19 cellular contexts compared by ENCODE assay signal in genomic region chr7:79529214-79529895, GRCh38.
DNase-seq lines count a peak whose midpoint lies in the region; ATAC-seq and TF ChIP-seq lines count a peak whose summit lies in the region.
"Had no signal": no experiment of that assay in that cellular context is flagged by ENCODE, and none has a peak within 500 bp of the region (broad histone marks: within the 10 kb centered on the region; RNA-seq: fewer than 3 reads in every experiment).

No MANE protein-coding gene starts in this region.

- H3K27me3 Mint-ChIP-seq in brain: peaks cover 6% of the 10 kb centered on the region
- no peaks in the 10 kb centered on the region for H3K27me3 Mint-ChIP-seq in neural progenitor cell (ENCODE audit: insufficient read depth, low read depth)
- H3K27me3 Mint-ChIP-seq: activated naive CD4-positive, alpha-beta T cell treated with anti-CD3 and anti-CD28 coated beads, Interleukin-2, amount 50 U/mL, for 24 hours had no signal

- H4K20me1 ChIP-seq in neural progenitor cell (ENCODE audit: low read depth): no peaks in the 10 kb centered on the region
- H4K20me1 ChIP-seq in SK-N-SH (ENCODE audit: insufficient read depth): no peaks in the 10 kb centered on the region

- H3F3A ChIP-seq in neural progenitor cell (ENCODE audit: low read depth): no peaks in the 10 kb centered on the region
- H3F3A ChIP-seq in SK-N-SH (replicated peaks; ENCODE audit: insufficient read depth): no peaks in the 10 kb centered on the region

- no peak for TF ChIP-seq RAD21 in SK-N-SH (IDR thresholded peaks at IDR 0.05; ENCODE audit: low read length)

- peak overlapping the region in 1 of 5 experiments; percentile 0 for H3K4me3 Mint-ChIP-seq in brain
- H3K4me3 Mint-ChIP-seq in neural progenitor cell: no peak overlapping the region
- H3K4me3 Mint-ChIP-seq in stimulated activated effector memory CD8-positive, alpha-beta T cell treated with anti-CD3 and anti-CD28 coated beads, Interleukin-12 subunit alpha, Interleukin-12 subunit beta, amount 100 ng/mL, for 72 hours: no peak overlapping the region
- H3K4me3 Mint-ChIP-seq: activated CD8-positive, alpha-beta T cell treated with anti-CD3 and anti-CD28 coated beads, Interleukin-2, amount 10 ng/mL, durations not matched to agents 7 days and 5 days; activated naive CD4-positive, alpha-beta T cell treated with anti-CD3 and anti-CD28 coated beads, Interleukin-2, amount 50 U/mL, for 24 hours; activated T-cell treated with anti-CD3 and anti-CD28 coated beads, Interleukin-2, amount 50 U/mL, for 4 hours had no signal

- no peaks in the 10 kb centered on the region for H3K36me3 ChIP-seq in neural progenitor cell
- no peaks in the 10 kb centered on the region for H3K36me3 ChIP-seq in SK-N-SH (replicated peaks in 1 of 2; ENCODE audit: control insufficient read depth in 1 of 2, insufficient read depth in 2 of 2, low read length in 1 of 2)
- H3K36me3 ChIP-seq: gastroesophageal sphincter, left lung, right lobe of liver had no signal

- CTCF ChIA-PET in SK-N-SH (lab: Yijun Ruan, JAX): interaction anchor here (1.1 to 1.8 kb wide), 2 partner anchors 231 to 518 kb away, joined by 3 to 5 read pairs; no protein-coding TSS in a partner anchor

- WGBS in SK-N-SH (ENCODE audit: low lambda C conversion rate): 98% methylated on average over 4 of the region's 4 CpGs

- H3K4me2 ChIP-seq in neural progenitor cell: no peak overlapping the region
- H3K4me2 ChIP-seq in SK-N-SH: no peak overlapping the region

- H3K27ac Mint-ChIP-seq in brain: peak overlapping the region in 3 of 5 experiments; percentile 63 to 69 (median 64)
- H3K27ac Mint-ChIP-seq in neural progenitor cell: no peak overlapping the region
- H3K27ac Mint-ChIP-seq in stimulated activated effector memory CD8-positive, alpha-beta T cell treated with anti-CD3 and anti-CD28 coated beads, Interleukin-12 subunit alpha, Interleukin-12 subunit beta, amount 100 ng/mL, for 72 hours: no peak overlapping the region
- H3K27ac Mint-ChIP-seq: activated CD8-positive, alpha-beta T cell treated with anti-CD3 and anti-CD28 coated beads, Interleukin-2, amount 10 ng/mL, durations not matched to agents 7 days and 5 days; activated naive CD4-positive, alpha-beta T cell treated with anti-CD3 and anti-CD28 coated beads, Interleukin-2, amount 50 U/mL, for 24 hours had no signal

- H3K27me3 ChIP-seq in neural progenitor cell (no peaks in the 10 kb centered on the region), SK-N-SH (ENCODE audit: insufficient read depth) (no peaks in the 10 kb centered on the region)
- H3K27me3 ChIP-seq: dorsolateral prefrontal cortex, gastroesophageal sphincter, left lung, right lobe of liver had no signal

- H3K36me3 Mint-ChIP-seq in brain (no peaks in the 10 kb centered on the region), neural progenitor cell (no peaks in the 10 kb centered on the region)
- H3K36me3 Mint-ChIP-seq in stimulated activated effector memory CD8-positive, alpha-beta T cell treated with anti-CD3 and anti-CD28 coated beads, Interleukin-12 subunit alpha, Interleukin-12 subunit beta, amount 100 ng/mL, for 72 hours: no peaks in the 10 kb centered on the region
- H3K36me3 Mint-ChIP-seq: activated naive CD4-positive, alpha-beta T cell treated with anti-CD3 and anti-CD28 coated beads, Interleukin-2, amount 50 U/mL, for 24 hours had no signal

- no peak for TF ChIP-seq EP300 in SK-N-SH (IDR thresholded peaks at IDR 0.05; ENCODE audit: borderline replicate concordance in 1 of 2, low read depth in 1 of 2, low read length in 1 of 2)

- no peaks in the 10 kb centered on the region for H3K79me2 ChIP-seq in neural progenitor cell (ENCODE audit: low read depth)
- no peaks in the 10 kb centered on the region for H3K79me2 ChIP-seq in SK-N-SH (ENCODE audit: insufficient read depth)

- H3K9ac ChIP-seq in neural progenitor cell: no peak overlapping the region
- no peak overlapping the region for H3K9ac ChIP-seq in SK-N-SH

- H3K9me3 ChIP-seq in neural progenitor cell (ENCODE audit: low read depth): no peaks in the 10 kb centered on the region
- H3K9me3 ChIP-seq in SK-N-SH: no peaks in the 10 kb centered on the region
- H3K9me3 ChIP-seq: gastroesophageal sphincter, left lung, right lobe of liver had no signal

- no peak for ATAC-seq in HG03442 (IDR thresholded peaks at IDR 0.05; ENCODE audit: unreplicated experiment)
- ATAC-seq in stimulated activated effector memory CD8-positive, alpha-beta T cell treated with anti-CD3 and anti-CD28 coated beads, Interleukin-12 subunit alpha, Interleukin-12 subunit beta, amount 100 ng/mL, for 72 hours: no peak
- ATAC-seq: activated CD8-positive, alpha-beta T cell treated with anti-CD3 and anti-CD28 coated beads, Interleukin-2, amount 10 ng/mL, durations not matched to agents 7 days and 5 days; activated T-cell treated with anti-CD3 and anti-CD28 coated beads, Interleukin-2, amount 50 U/mL, for 4 hours; gastroesophageal sphincter; right lobe of liver had no signal

- H3K27ac ChIP-seq in neural progenitor cell (no peak overlapping the region), SK-N-SH (ENCODE audit: low read depth in 2 of 2, low read length in 1 of 2) (no peak overlapping the region)
- H3K27ac ChIP-seq: gastroesophageal sphincter, left lung, right lobe of liver had no signal

- H3K9me2 ChIP-seq in SK-N-SH: no peaks in the 10 kb centered on the region

- H3K9me3 Mint-ChIP-seq in brain: no peaks in the 10 kb centered on the region
- H3K9me3 Mint-ChIP-seq in neural progenitor cell: no peaks in the 10 kb centered on the region
- peaks cover 28% of the 10 kb centered on the region for H3K9me3 Mint-ChIP-seq in stimulated activated effector memory CD8-positive, alpha-beta T cell treated with anti-CD3 and anti-CD28 coated beads, Interleukin-12 subunit alpha, Interleukin-12 subunit beta, amount 100 ng/mL, for 72 hours
- H3K9me3 Mint-ChIP-seq: activated naive CD4-positive, alpha-beta T cell treated with anti-CD3 and anti-CD28 coated beads, Interleukin-2, amount 50 U/mL, for 24 hours had no signal

- H3K4me1 ChIP-seq in neural progenitor cell (no peaks in the 10 kb centered on the region), SK-N-SH (ENCODE audit: control insufficient read depth in 1 of 2, insufficient read depth in 2 of 2, low read depth in 1 of 2, low read length in 1 of 2) (no peaks in the 10 kb centered on the region; a peak in 2 of 4 replicates)
- H3K4me1 ChIP-seq: gastroesophageal sphincter, left lung had no signal

- peaks cover 17% of the 10 kb centered on the region for H3K4me1 Mint-ChIP-seq in brain
- H3K4me1 Mint-ChIP-seq in neural progenitor cell: peaks cover 11% of the 10 kb centered on the region
- H3K4me1 Mint-ChIP-seq in stimulated activated effector memory CD8-positive, alpha-beta T cell treated with anti-CD3 and anti-CD28 coated beads, Interleukin-12 subunit alpha, Interleukin-12 subunit beta, amount 100 ng/mL, for 72 hours: no peaks in the 10 kb centered on the region
- H3K4me1 Mint-ChIP-seq: activated naive CD4-positive, alpha-beta T cell treated with anti-CD3 and anti-CD28 coated beads, Interleukin-2, amount 50 U/mL, for 24 hours had no signal

- H3K4me3 ChIP-seq in neural progenitor cell (no peak overlapping the region), SK-N-SH (ENCODE audit: low read depth in 2 of 2, low read length in 1 of 2) (no peak overlapping the region)
- H3K4me3 ChIP-seq: gastroesophageal sphincter, left lung, right lobe of liver had no signal

- no peak for TF ChIP-seq CTCF in brain (conservative IDR thresholded peaks at IDR 0.05)
- TF ChIP-seq CTCF in neural progenitor cell (IDR thresholded peaks at IDR 0.05): no peak
- TF ChIP-seq CTCF in SK-N-SH (IDR thresholded peaks at IDR 0.05): no peak

- H2AFZ ChIP-seq in neural progenitor cell (replicated peaks): peak overlapping the region; percentile 74
- H2AFZ ChIP-seq in SK-N-SH (ENCODE audit: low read depth): no peak overlapping the region

- POLR2A ChIA-PET in SK-N-SH (lab: Yijun Ruan, JAX): no interaction called here

- DNase-seq in NCI-H1092 treated with DMSO at 0.1 percent for 48 hours (lab: John Stamatoyannopoulos, UW) (peak; percentile 12), NCI-H1092 (lab: John Stamatoyannopoulos, UW) (no peak), NCI-H1694 treated with DMSO at 0.1 percent for 48 hours (lab: John Stamatoyannopoulos, UW) (peak; percentile 45), neural progenitor cell (ENCODE audit: low spot score) (no peak), SK-N-SH (no peak)
- DNase-seq in stimulated activated effector memory CD8-positive, alpha-beta T cell treated with anti-CD3 and anti-CD28 coated beads, Interleukin-12 subunit alpha, Interleukin-12 subunit beta, amount 100 ng/mL, for 72 hours (ENCODE audit: low spot score in 2 of 2): no peak
- DNase-seq: activated CD8-positive, alpha-beta T cell treated with anti-CD3 and anti-CD28 coated beads, Interleukin-2, amount 10 ng/mL, durations not matched to agents 7 days and 5 days; activated T-cell treated with anti-CD3 and anti-CD28 coated beads, Interleukin-2, amount 50 U/mL, for 4 hours; erythroblast; left lung; NCI-H526; nucleus accumbens; right lobe of liver; stimulated activated naive CD4-positive, alpha-beta T cell had no signal

TF ChIP-seq in SK-N-SH, 30 proteins besides CTCF, POLR2A, EP300 and RAD21 (continues in another document):
- no peak for TF ChIP-seq POLR2AphosphoS5 (IDR thresholded peaks at IDR 0.05; ENCODE audit: low read depth, low read length)
- no peak for TF ChIP-seq NFIC (IDR thresholded peaks at IDR 0.05; ENCODE audit: borderline replicate concordance)
- TF ChIP-seq FOXM1 (IDR thresholded peaks at IDR 0.05; ENCODE audit: low read depth): no peak

Comparison
In these comparisons a context has a peak if more than half of its experiments do, and no peak if none do; other contexts are left out.
1. DNase-seq: peak in NCI-H1092 treated with DMSO at 0.1 percent for 48 hours (single experiment) and NCI-H1694 treated with DMSO at 0.1 percent for 48 hours (single experiment); none in NCI-H1092 (single experiment), neural progenitor cell (single experiment), SK-N-SH (single experiment) and stimulated activated effector memory CD8-positive, alpha-beta T cell treated with anti-CD3 and anti-CD28 coated beads, Interleukin-12 subunit alpha, Interleukin-12 subunit beta, amount 100 ng/mL, for 72 hours (0 of 2).
2. H3K27ac Mint-ChIP-seq: peak in brain (3 of 5); none in neural progenitor cell (single experiment) and stimulated activated effector memory CD8-positive, alpha-beta T cell treated with anti-CD3 and anti-CD28 coated beads, Interleukin-12 subunit alpha, Interleukin-12 subunit beta, amount 100 ng/mL, for 72 hours (single experiment).